22 cellular contexts compared by ENCODE assay signal in genomic region chr5:83496626-83497025, GRCh38. TPM values are rescaled to one million over a fixed set of nuclear protein-coding genes. Genes with fewer than 3 reads are reported as not detected.
DNase-seq lines count a peak whose midpoint lies in the region; ATAC-seq, FAIRE-seq and TF ChIP-seq lines count a peak whose summit lies in the region.
"Had no signal": no experiment of that assay in that cellular context is flagged by ENCODE, and none has a peak within 500 bp of the region (broad histone marks: within the 10 kb centered on the region; RNA-seq: fewer than 3 reads in every experiment).

No MANE protein-coding gene starts in this region.

- TF ChIP-seq CTCF in D721Med (IDR thresholded peaks at IDR 0.05; ENCODE audit: insufficient read depth, missing control alignments) (no peak), progenitor cell of endocrine pancreas (IDR thresholded peaks at IDR 0.05; ENCODE audit: unreplicated experiment) (no peak)

- H3K9me3 Mint-ChIP-seq in progenitor cell of endocrine pancreas (ENCODE audit: low read depth), result peaks cover 7% of the 10 kb centered on the region
- no peaks in the 10 kb centered on the region for H3K9me3 Mint-ChIP-seq in stimulated activated naive CD8-positive, alpha-beta T cell treated with anti-CD3 and anti-CD28 coated beads, Interleukin-15, amount 100 ng/mL, for 72 hours

- ATAC-seq in stimulated activated naive CD8-positive, alpha-beta T cell treated with anti-CD3 and anti-CD28 coated beads, Interleukin-15, amount 100 ng/mL, for 72 hours, result no peak
- no peak for ATAC-seq in GM19455 (IDR thresholded peaks at IDR 0.05; ENCODE audit: unreplicated experiment)
- ATAC-seq: K562 had no signal

- H3K27ac Mint-ChIP-seq in progenitor cell of endocrine pancreas, result peak overlapping the region; percentile 33
- H3K27ac Mint-ChIP-seq in stimulated activated naive CD8-positive, alpha-beta T cell treated with anti-CD3 and anti-CD28 coated beads, Interleukin-15, amount 100 ng/mL, for 72 hours, result no peak overlapping the region
- H3K27ac Mint-ChIP-seq: CD4-positive, alpha-beta memory T cell had no signal

- H3K4me3 Mint-ChIP-seq in progenitor cell of endocrine pancreas (ENCODE audit: low read depth), result no peak overlapping the region
- H3K4me3 Mint-ChIP-seq in stimulated activated naive CD8-positive, alpha-beta T cell treated with anti-CD3 and anti-CD28 coated beads, Interleukin-15, amount 100 ng/mL, for 72 hours, result no peak overlapping the region
- H3K4me3 Mint-ChIP-seq: CD14-positive monocyte; CD4-positive, alpha-beta memory T cell had no signal

- FAIRE-seq in D721Med (lab: Jason Lieb, UNC), result peak; percentile 35
- FAIRE-seq: GM12891, GM19239, H1, HTR-8/SVneo, K562 had no signal

- peaks cover 65% of the 10 kb centered on the region for H3K36me3 Mint-ChIP-seq in progenitor cell of endocrine pancreas (ENCODE audit: insufficient read depth)
- H3K36me3 Mint-ChIP-seq: CD4-positive, alpha-beta memory T cell had no signal

- DNase-seq in D721Med (ENCODE audit: insufficient read length, low spot score), result no peak
- peak; percentile 38 for DNase-seq in M059J (ENCODE audit: low read depth)
- peak; percentile 55 for DNase-seq in amniotic epithelial cell (ENCODE audit: low read depth)
- DNase-seq in progenitor cell of endocrine pancreas (ENCODE audit: low spot score, unreplicated experiment), result no peak
- DNase-seq in stimulated activated naive CD8-positive, alpha-beta T cell treated with anti-CD3 and anti-CD28 coated beads, Interleukin-15, amount 100 ng/mL, for 72 hours, result no peak
- DNase-seq in GF-D8 (lab: John Stamatoyannopoulos, UW), result no peak
- no peak for DNase-seq in stimulated activated naive CD4-positive, alpha-beta T cell (lab: John Stamatoyannopoulos, UW)
- DNase-seq: 8988T; Calu3; CD4-positive, alpha-beta memory T cell; DMS 273 treated with DMSO at 0.1 percent for 48 hours; DMS53; DND-41; EL; IMR-90 had no signal

- H3K27me3 Mint-ChIP-seq in progenitor cell of endocrine pancreas, result no peaks in the 10 kb centered on the region
- peaks cover 18% of the 10 kb centered on the region for H3K27me3 Mint-ChIP-seq in stimulated activated naive CD8-positive, alpha-beta T cell treated with anti-CD3 and anti-CD28 coated beads, Interleukin-15, amount 100 ng/mL, for 72 hours

- H3K4me1 Mint-ChIP-seq in progenitor cell of endocrine pancreas (ENCODE audit: low read depth), result peaks cover 3% of the 10 kb centered on the region
- no peaks in the 10 kb centered on the region for H3K4me1 Mint-ChIP-seq in stimulated activated naive CD8-positive, alpha-beta T cell treated with anti-CD3 and anti-CD28 coated beads, Interleukin-15, amount 100 ng/mL, for 72 hours
- H3K4me1 Mint-ChIP-seq: CD4-positive, alpha-beta memory T cell had no signal

RNA-seq across cellular contexts. Expression of gene VCAN, which starts 25.1 kb away (rescaled TPM):
- total RNA-seq in M059J (2014; rRNA removed; shearing (Covaris generic)), result 42.5 and 84.4 TPM in 2 replicates
- 673 and 675 TPM in 2 replicates for total RNA-seq in progenitor cell of endocrine pancreas

Comparison
In these comparisons a context has a peak if more than half of its experiments do, and no peak if none do; other contexts are left out.
1. DNase-seq: peak in M059J (single experiment) and amniotic epithelial cell (single experiment); none in D721Med (single experiment), progenitor cell of endocrine pancreas (single experiment), stimulated activated naive CD8-positive, alpha-beta T cell treated with anti-CD3 and anti-CD28 coated beads, Interleukin-15, amount 100 ng/mL, for 72 hours (0 of 2), GF-D8 (single experiment) and stimulated activated naive CD4-positive, alpha-beta T cell (0 of 6).